Comparison of ENCODE assay signal across 14 cellular contexts in the genomic region with DNA sequence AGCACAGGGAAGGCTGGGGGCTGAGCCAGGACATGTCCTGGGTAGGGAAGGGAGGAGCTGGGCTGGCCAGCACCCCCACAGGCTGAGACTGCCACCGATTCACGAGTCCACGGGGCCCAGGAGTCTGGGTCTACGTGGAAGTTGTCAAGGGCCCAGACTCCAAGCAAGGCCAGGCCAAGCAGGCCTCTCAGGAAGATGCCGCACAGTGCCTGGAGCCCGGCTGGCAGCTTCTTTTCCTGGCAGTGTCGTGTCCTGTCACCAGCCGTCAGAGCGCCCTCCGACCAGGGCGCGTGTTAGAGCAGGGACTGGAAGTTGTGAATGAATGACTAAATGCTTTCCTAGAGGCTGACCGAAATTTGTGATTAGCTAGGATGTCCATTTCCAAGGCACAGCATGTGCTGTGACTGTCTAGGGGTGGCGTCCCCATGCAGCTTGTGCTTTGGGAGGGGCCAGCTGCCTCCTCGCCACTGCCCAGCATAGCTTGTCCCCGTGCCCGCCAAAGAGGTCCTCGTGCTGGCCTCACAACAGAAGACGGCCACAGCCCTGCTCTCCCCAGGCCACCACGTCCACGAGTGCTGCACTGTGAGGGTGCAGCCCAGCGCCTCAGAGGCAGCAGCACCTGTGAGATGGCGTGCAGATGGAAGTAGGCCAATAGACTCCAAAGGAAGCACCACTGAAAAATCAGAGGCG.
DNase-seq lines count a peak whose midpoint lies in the region; ATAC-seq, FAIRE-seq and TF ChIP-seq lines count a peak whose summit lies in the region.
"Had no signal": no experiment of that assay in that cellular context is flagged by ENCODE, and none has a peak within 500 bp of the region (broad histone marks: within the 10 kb centered on the region; RNA-seq: fewer than 3 reads in every experiment).

No MANE protein-coding gene starts in this region.

- no peaks in the 10 kb centered on the region for H3K36me3 ChIP-seq in H7 (replicated peaks; ENCODE audit: control insufficient read depth, insufficient read depth, low read length)
- H3K36me3 ChIP-seq in H1 (ENCODE audit: control insufficient read depth in 2 of 4, insufficient read depth in 4 of 4, low read length in 3 of 4): no peaks in the 10 kb centered on the region
- no peaks in the 10 kb centered on the region for H3K36me3 ChIP-seq in neuronal stem cell (replicated peaks in 1 of 2; ENCODE audit: control insufficient read depth in 2 of 2, insufficient read depth in 2 of 2, low read length in 2 of 2)

- no peak for TF ChIP-seq POLR2A in H1 (IDR thresholded peaks at IDR 0.05; ENCODE audit: control extremely low read depth in 1 of 2, low read depth in 2 of 2, low read length in 2 of 2)

- H3K18ac ChIP-seq in H1 (ENCODE audit: extremely low read depth, low read length): no peak overlapping the region
- H3K18ac ChIP-seq in neuronal stem cell (ENCODE audit: low read length): no peak overlapping the region

- H2AK5ac ChIP-seq in H1 (ENCODE audit: low read depth, low read length) (no peak overlapping the region), neuronal stem cell (ENCODE audit: low read depth, low read length) (no peak overlapping the region)

- WGBS in H1 (ENCODE audit: extremely low coverage in 1 of 2, insufficient coverage in 1 of 2, insufficient read length in 1 of 2, insufficient replicate concordance in 2 of 2, low coverage in 1 of 2, low lambda C conversion rate in 2 of 2, missing lambda C conversion rate in 1 of 2), 2 experiments: 91% methylated on average over 21 of the region's 24 CpGs; no CpG with 5 or more reads in 1 of the 2 experiments
- no CpG with 5 or more reads among the region's 24 CpGs for WGBS in neuronal stem cell (ENCODE audit: extremely low coverage in 2 of 2, insufficient read length in 2 of 2, insufficient replicate concordance in 1 of 2), 2 donors

- ATAC-seq in GM21360 (IDR thresholded peaks at IDR 0.05; ENCODE audit: unreplicated experiment) (no peak), GM21786 (IDR thresholded peaks at IDR 0.05; ENCODE audit: unreplicated experiment) (no peak)

- H3K23me2 ChIP-seq in H1 (ENCODE audit: low read depth, low read length): no peaks in the 10 kb centered on the region

- H4K20me1 ChIP-seq in H1 (replicated peaks in 1 of 2; ENCODE audit: control insufficient read depth in 1 of 2, insufficient read depth in 2 of 2, low read length in 2 of 2): no peaks in the 10 kb centered on the region

- H4K91ac ChIP-seq in H1 (replicated peaks; ENCODE audit: insufficient read length, low read length) (no peak overlapping the region), neuronal stem cell (ENCODE audit: low read depth, low read length, poor library complexity) (no peak overlapping the region)

- no peak overlapping the region for H3K4me2 ChIP-seq in H1 (ENCODE audit: insufficient read depth in 1 of 2, low read depth in 2 of 2, low read length in 2 of 2)
- H3K4me2 ChIP-seq in neuronal stem cell (ENCODE audit: insufficient read depth, low read length, poor library complexity, severe bottlenecking): no peak overlapping the region

- H2AFZ ChIP-seq in H1 (ENCODE audit: low read length): no peak overlapping the region
- no peak overlapping the region for H2AFZ ChIP-seq in neuronal stem cell (ENCODE audit: low read length)

- H2BK15ac ChIP-seq in H1 (ENCODE audit: low read length) (no peak overlapping the region), neuronal stem cell (ENCODE audit: low read length) (no peak overlapping the region)

- peak; percentile 44 for DNase-seq in activated CD8-positive, alpha-beta memory T cell treated with anti-CD3 and anti-CD28 coated beads for 24 hours
- DNase-seq in activated CD8-positive, alpha-beta memory T cell treated with anti-CD3 and anti-CD28 coated beads, Interleukin-2, amount 50 U/mL, for 4 hours: no peak
- DNase-seq in H7 (peak; percentile 35), H1 (ENCODE audit: low read depth in 1 of 2, low spot score in 2 of 2) (no peak), neuronal stem cell (ENCODE audit: low spot score) (no peak), OCI-M1 (lab: John Stamatoyannopoulos, UW) (no peak)
- DNase-seq: Caco-2; CD8-positive, alpha-beta memory T cell; DND-41; GF-D8 had no signal

- POLR2A ChIA-PET in H1 (lab: Charles Lee; ENCODE audit: partially characterized antibody): interaction anchor here (1.2 kb wide), 1 partner anchor 12 kb away, joined by 3 read pairs; no protein-coding TSS in a partner anchor

- no peak overlapping the region for H4K8ac ChIP-seq in H1 (ENCODE audit: extremely low read depth, insufficient read depth, low read length)
- no peak overlapping the region for H4K8ac ChIP-seq in neuronal stem cell (ENCODE audit: low read depth, low read length)

- H2BK5ac ChIP-seq in H1 (ENCODE audit: low read depth, low read length): no peak overlapping the region
- H2BK5ac ChIP-seq in neuronal stem cell (ENCODE audit: low read length): no peak overlapping the region

- H3K27me3 ChIP-seq in H7 (ENCODE audit: control insufficient read depth, insufficient read depth, low read length): no peaks in the 10 kb centered on the region
- no peaks in the 10 kb centered on the region for H3K27me3 ChIP-seq in H1 (replicated peaks in 1 of 4; ENCODE audit: control insufficient read depth in 3 of 4, extremely low read depth in 1 of 4, insufficient read depth in 3 of 4, low read length in 3 of 4)
- H3K27me3 ChIP-seq in neuronal stem cell (ENCODE audit: control insufficient read depth in 3 of 3, insufficient read depth in 3 of 3, low read depth in 1 of 3, low read length in 3 of 3): peaks cover 0 to 4% (median 0%) of the 10 kb centered on the region in 3 experiments

- H3K14ac ChIP-seq in H1 (ENCODE audit: insufficient read length): no peak overlapping the region
- no peak overlapping the region for H3K14ac ChIP-seq in neuronal stem cell (ENCODE audit: low read length)

- peaks cover 0 to 2% (median 0%) of the 10 kb centered on the region in 4 experiments; a peak in 1 of 7 replicates for H3K4me1 ChIP-seq in H1 (replicated peaks in 1 of 4; ENCODE audit: control insufficient read depth in 3 of 4, insufficient read depth in 4 of 4, low read length in 3 of 4)
- peaks cover 11 to 18% of the 10 kb centered on the region in 2 donors for H3K4me1 ChIP-seq in neuronal stem cell (ENCODE audit: control insufficient read depth in 2 of 2, insufficient read depth in 1 of 2, low read depth in 1 of 2, low read length in 2 of 2)
- H3K4me1 ChIP-seq: Caco-2 had no signal

- TF ChIP-seq EP300 in H1 (IDR thresholded peaks at IDR 0.05; ENCODE audit: borderline replicate concordance in 1 of 2, low read depth in 2 of 2, low read length in 2 of 2): no peak

- H2BK120ac ChIP-seq in H1 (replicated peaks; ENCODE audit: low read depth, low read length): no peak overlapping the region
- no peak overlapping the region for H2BK120ac ChIP-seq in neuronal stem cell (ENCODE audit: low read depth, low read length)

- H3K56ac ChIP-seq in H1 (replicated peaks; ENCODE audit: insufficient read length, low read depth, low read length): no peak overlapping the region

- H3K23ac ChIP-seq in H1 (ENCODE audit: insufficient read length) (no peak overlapping the region), neuronal stem cell (ENCODE audit: low read depth, low read length, poor library complexity) (no peak overlapping the region)

- peak overlapping the region; percentile 44 for H3K4ac ChIP-seq in H1 (replicated peaks; ENCODE audit: insufficient read length, low read depth, low read length)
- no peak overlapping the region for H3K4ac ChIP-seq in neuronal stem cell (ENCODE audit: low read length)

- no peak for TF ChIP-seq CTCF in H1 (IDR thresholded peaks at IDR 0.05; ENCODE audit: control extremely low read depth in 1 of 3, insufficient read depth in 1 of 3, low read depth in 1 of 3, low read length in 3 of 3)

- H3K27ac ChIP-seq in H1 (ENCODE audit: low read depth, low read length) (no peak overlapping the region), neuronal stem cell (replicated peaks; ENCODE audit: low read length) (no peak overlapping the region)
- H3K27ac ChIP-seq: 22Rv1 had no signal

- H3K79me1 ChIP-seq in H1 (ENCODE audit: low read depth, low read length) (peaks cover 3% of the 10 kb centered on the region; the same call in 1 of the 2 replicates), neuronal stem cell (ENCODE audit: low read depth, low read length) (no peaks in the 10 kb centered on the region)

- no peaks in the 10 kb centered on the region for H3K79me2 ChIP-seq in H1 (ENCODE audit: control insufficient read depth in 1 of 2, insufficient read depth in 2 of 2, low read length in 2 of 2)

- no peak for TF ChIP-seq RAD21 in H1 (IDR thresholded peaks at IDR 0.05 in 1 of 2, conservative IDR thresholded peaks at IDR 0.05 in 1 of 2; ENCODE audit: low read depth in 2 of 2, low read length in 2 of 2)

- H3K4me3 ChIP-seq in H7 (ENCODE audit: insufficient read depth, low read depth, low read length): no peak overlapping the region
- H3K4me3 ChIP-seq in H1 (ENCODE audit: extremely low read depth in 1 of 4, insufficient read depth in 2 of 4, low read depth in 3 of 4, low read length in 4 of 4): no peak overlapping the region
- no peak overlapping the region for H3K4me3 ChIP-seq in neuronal stem cell (ENCODE audit: low read length in 2 of 2)

- no peak overlapping the region for H3K9ac ChIP-seq in H1 (replicated peaks in 1 of 4; ENCODE audit: extremely low read depth in 1 of 4, low read depth in 3 of 4, low read length in 3 of 4)
- no peak overlapping the region for H3K9ac ChIP-seq in neuronal stem cell (ENCODE audit: low read depth, low read length, poor library complexity)

- FAIRE-seq in H1 (lab: Jason Lieb, UNC): no peak
- FAIRE-seq: GM19239 had no signal

- no peaks in the 10 kb centered on the region for H3K9me3 ChIP-seq in H1 (ENCODE audit: insufficient read depth in 2 of 2, low read depth in 1 of 2, low read length in 1 of 2)
- no peaks in the 10 kb centered on the region for H3K9me3 ChIP-seq in neuronal stem cell (replicated peaks in 1 of 2; ENCODE audit: control insufficient read depth in 2 of 2, insufficient read depth in 1 of 2, low read depth in 1 of 2, low read length in 2 of 2)
- H3K9me3 ChIP-seq: Caco-2 had no signal

- H2BK20ac ChIP-seq in H1 (ENCODE audit: low read length): no peak overlapping the region

- CTCF ChIA-PET in H1 (lab: Charles Lee; ENCODE audit: partially characterized antibody): interaction anchor here (1.6 to 4.0 kb wide), 3 partner anchors 13 to 46 kb away, joined by 3 to 17 read pairs (median 14); no protein-coding TSS in a partner anchor

- H2BK12ac ChIP-seq in H1 (ENCODE audit: low read depth, low read length) (no peak overlapping the region), neuronal stem cell (ENCODE audit: low read length) (peak overlapping the region; percentile 12)

- no peak overlapping the region for H4K5ac ChIP-seq in H1 (ENCODE audit: insufficient read length, low read depth, low read length)

TF ChIP-seq in H1, 55 proteins besides CTCF, POLR2A, EP300 and RAD21 (continues in another document):
- TF ChIP-seq EGR1 (IDR thresholded peaks at IDR 0.05; ENCODE audit: borderline replicate concordance, low read depth, low read length): no peak
- TF ChIP-seq SP2 (IDR thresholded peaks at IDR 0.05; ENCODE audit: low read length): no peak
- no peak for TF ChIP-seq RXRA (IDR thresholded peaks at IDR 0.05; ENCODE audit: insufficient read depth, low read depth, low read length)
- TF ChIP-seq GTF2F1 (IDR thresholded peaks at IDR 0.05; ENCODE audit: borderline replicate concordance, low read depth, low read length): no peak
- TF ChIP-seq BRCA1 (IDR thresholded peaks at IDR 0.05; ENCODE audit: low read depth, low read length): no peak

Comparison
In these comparisons a context has a peak if more than half of its experiments do, and no peak if none do; other contexts are left out.
1. DNase-seq: peak in activated CD8-positive, alpha-beta memory T cell treated with anti-CD3 and anti-CD28 coated beads for 24 hours (single experiment) and H7 (single experiment); none in activated CD8-positive, alpha-beta memory T cell treated with anti-CD3 and anti-CD28 coated beads, Interleukin-2, amount 50 U/mL, for 4 hours (single experiment), H1 (0 of 2), neuronal stem cell (single experiment) and OCI-M1 (single experiment).